In the genomic region with DNA sequence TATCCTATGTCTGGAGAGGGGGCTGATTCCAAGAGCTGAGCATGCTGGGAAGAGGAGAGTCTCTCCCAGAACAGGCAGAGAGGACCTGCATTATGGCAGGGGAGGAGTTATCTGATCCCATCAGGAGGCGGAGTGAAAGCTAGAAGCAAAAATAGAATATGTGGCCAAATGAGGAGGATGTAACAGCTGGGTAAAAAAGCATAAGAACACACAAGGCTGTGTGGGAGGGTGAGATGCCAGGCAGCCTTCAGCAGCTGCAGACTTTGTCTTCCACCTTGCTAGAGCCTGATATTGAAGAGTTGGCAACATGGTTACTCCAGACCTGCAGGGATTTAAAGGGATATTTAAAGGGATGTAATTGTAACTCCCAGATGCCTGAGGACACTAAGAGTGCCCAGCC, we compare ENCODE assay signal across 33 cellular contexts.
"Had no signal": no experiment of that assay in that cellular context is flagged by ENCODE, and none has a peak within 500 bp of the region (broad histone marks: within the 10 kb centered on the region; RNA-seq: fewer than 3 reads in every experiment).

No MANE protein-coding gene starts in this region.

- H3K27ac Mint-ChIP-seq: activated CD4-positive, alpha-beta memory T cell treated with anti-CD3 and anti-CD28 coated beads for 36 hours; activated CD4-positive, alpha-beta T cell treated with anti-CD3 and anti-CD28 coated beads for 36 hours; activated CD4-positive, alpha-beta T cell treated with anti-CD3 and anti-CD28 coated beads, Interleukin-2, amount 10 ng/mL, durations not matched to agents 7 days and 5 days; activated naive CD4-positive, alpha-beta T cell treated with anti-CD3 and anti-CD28 coated beads, Interleukin-2, amount 10 ng/mL, durations not matched to agents 7 days and 5 days; activated naive CD8-positive, alpha-beta T cell; activated naive CD8-positive, alpha-beta T cell treated with anti-CD3 and anti-CD28 coated beads, Interleukin-2, amount 50 U/mL, for 24 hours; brain; T-helper 1 cell treated with Interleukin-12 subunit alpha and Interleukin-12 subunit beta and Interleukin-4 antibody, amounts not matched to agents 30 μg/mL and 1 μg/mL, for 36 hours; T-helper 2 cell treated with Interferon-gamma antibody and Interleukin-4, amounts not matched to agents 5 μg/mL and 100 μg/mL, for 36 hours; WTC11 had no signal

- H3K27me3 Mint-ChIP-seq: activated CD4-positive, alpha-beta memory T cell treated with anti-CD3 and anti-CD28 coated beads for 36 hours; activated CD4-positive, alpha-beta T cell treated with anti-CD3 and anti-CD28 coated beads, Interleukin-2, amount 10 ng/mL, durations not matched to agents 7 days and 5 days; activated naive CD4-positive, alpha-beta T cell treated with anti-CD3 and anti-CD28 coated beads, Interleukin-2, amount 10 ng/mL, durations not matched to agents 7 days and 5 days; activated naive CD8-positive, alpha-beta T cell had no signal

- H3K4me3 Mint-ChIP-seq: activated CD4-positive, alpha-beta memory T cell treated with anti-CD3 and anti-CD28 coated beads for 36 hours; activated CD4-positive, alpha-beta T cell treated with anti-CD3 and anti-CD28 coated beads for 36 hours; activated CD4-positive, alpha-beta T cell treated with anti-CD3 and anti-CD28 coated beads, Interleukin-2, amount 10 ng/mL, durations not matched to agents 7 days and 5 days; activated naive CD4-positive, alpha-beta T cell treated with anti-CD3 and anti-CD28 coated beads, Interleukin-2, amount 10 ng/mL, durations not matched to agents 7 days and 5 days; activated naive CD8-positive, alpha-beta T cell; activated naive CD8-positive, alpha-beta T cell treated with anti-CD3 and anti-CD28 coated beads, Interleukin-2, amount 50 U/mL, for 24 hours; brain; T-helper 1 cell treated with Interleukin-12 subunit alpha and Interleukin-12 subunit beta and Interleukin-4 antibody, amounts not matched to agents 30 μg/mL and 1 μg/mL, for 36 hours; T-helper 2 cell treated with Interferon-gamma antibody and Interleukin-4, amounts not matched to agents 5 μg/mL and 100 μg/mL, for 36 hours; WTC11 had no signal

- H3K9me2 ChIP-seq: SK-N-SH had no signal

- ATAC-seq: activated CD4-positive, alpha-beta T cell treated with anti-CD3 and anti-CD28 coated beads for 36 hours; activated CD4-positive, CD25-positive, alpha-beta regulatory T cell treated with anti-CD3 and anti-CD28 coated beads, Interleukin-2, amount 50 U/mL, for 24 hours; activated naive CD8-positive, alpha-beta T cell treated with anti-CD3 and anti-CD28 coated beads, Interleukin-2, amount 50 U/mL, for 24 hours; PC-3; WTC11 had no signal

- H3K9me3 Mint-ChIP-seq: activated CD4-positive, alpha-beta memory T cell treated with anti-CD3 and anti-CD28 coated beads for 36 hours; activated CD4-positive, alpha-beta T cell treated with anti-CD3 and anti-CD28 coated beads, Interleukin-2, amount 10 ng/mL, durations not matched to agents 7 days and 5 days; activated naive CD4-positive, alpha-beta T cell treated with anti-CD3 and anti-CD28 coated beads, Interleukin-2, amount 10 ng/mL, durations not matched to agents 7 days and 5 days; activated naive CD8-positive, alpha-beta T cell treated with anti-CD3 and anti-CD28 coated beads, Interleukin-2, amount 50 U/mL, for 24 hours; T-helper 1 cell treated with Interleukin-12 subunit alpha and Interleukin-12 subunit beta and Interleukin-4 antibody, amounts not matched to agents 30 μg/mL and 1 μg/mL, for 36 hours; T-helper 2 cell treated with Interferon-gamma antibody and Interleukin-4, amounts not matched to agents 5 μg/mL and 100 μg/mL, for 36 hours; WTC11 had no signal

- H3K9me3 ChIP-seq: Peyer's patch, SK-N-SH had no signal

- H3K4me2 ChIP-seq: KMS-11, SK-N-SH had no signal

- H3K27me3 ChIP-seq: Peyer's patch had no signal

- H3K36me3 Mint-ChIP-seq: activated CD4-positive, alpha-beta memory T cell treated with anti-CD3 and anti-CD28 coated beads for 36 hours; activated naive CD4-positive, alpha-beta T cell treated with anti-CD3 and anti-CD28 coated beads, Interleukin-2, amount 10 ng/mL, durations not matched to agents 7 days and 5 days; activated naive CD8-positive, alpha-beta T cell; brain; WTC11 had no signal

- H3K4me3 ChIP-seq: Peyer's patch had no signal

- H3K36me3 ChIP-seq: Peyer's patch had no signal

- H3K4me1 Mint-ChIP-seq: activated CD4-positive, alpha-beta T cell treated with anti-CD3 and anti-CD28 coated beads for 36 hours; activated CD4-positive, alpha-beta T cell treated with anti-CD3 and anti-CD28 coated beads, Interleukin-2, amount 10 ng/mL, durations not matched to agents 7 days and 5 days; activated naive CD4-positive, alpha-beta T cell treated with anti-CD3 and anti-CD28 coated beads, Interleukin-2, amount 10 ng/mL, durations not matched to agents 7 days and 5 days; activated naive CD8-positive, alpha-beta T cell treated with anti-CD3 and anti-CD28 coated beads, Interleukin-2, amount 50 U/mL, for 24 hours; brain had no signal

- H3K4me1 ChIP-seq: Peyer's patch had no signal

- H3K9ac ChIP-seq: KMS-11, SK-N-SH had no signal

- DNase-seq: activated CD4-positive, alpha-beta memory T cell treated with anti-CD3 and anti-CD28 coated beads for 36 hours; activated CD4-positive, alpha-beta T cell treated with anti-CD3 and anti-CD28 coated beads for 36 hours; activated CD4-positive, alpha-beta T cell treated with anti-CD3 and anti-CD28 coated beads, Interleukin-2, amount 10 ng/mL, durations not matched to agents 7 days and 5 days; activated CD8-positive, alpha-beta memory T cell treated with anti-CD3 and anti-CD28 coated beads, Interleukin-2, amount 50 U/mL, for 4 hours; activated effector memory CD4-positive, alpha-beta T cell treated with Interleukin-2 at 50 U/mL for 16 hours; activated naive CD4-positive, alpha-beta T cell treated with anti-CD3 and anti-CD28 coated beads, Interleukin-2, amount 10 ng/mL, durations not matched to agents 7 days and 5 days; activated naive CD8-positive, alpha-beta T cell treated with anti-CD3 and anti-CD28 coated beads, Interleukin-2, amount 50 U/mL, for 24 hours; activated T-cell treated with anti-CD3 and anti-CD28 coated beads for 4 hours; activated T-cell treated with anti-CD3 and anti-CD28 coated beads, Interleukin-2, amount 50 U/mL, for 48 hours; caudate nucleus; cerebellar nuclear complex; NCI-H1105; NCI-H1417 treated with DMSO at 0.1 percent for 48 hours; NCI-H1694; NCI-H1930; NCI-H2081 treated with DMSO at 0.1 percent for 48 hours; NCI-H226; NCI-H446 treated with DMSO at 0.1 percent for 48 hours; NCI-H524; NCI-H69; NK-92 treated with Interleukin-12 subunit alpha and Interleukin-12 subunit beta, amount 100 ng/mL, for 24 hours; PC-3; Peyer's patch; Right ventricle myocardium superior; SK-N-SH had no signal

- H3K27ac ChIP-seq: KMS-11, Peyer's patch, RWPE1 had no signal
